Comparison of ENCODE assay signal across 19 cellular contexts in the genomic region with DNA sequence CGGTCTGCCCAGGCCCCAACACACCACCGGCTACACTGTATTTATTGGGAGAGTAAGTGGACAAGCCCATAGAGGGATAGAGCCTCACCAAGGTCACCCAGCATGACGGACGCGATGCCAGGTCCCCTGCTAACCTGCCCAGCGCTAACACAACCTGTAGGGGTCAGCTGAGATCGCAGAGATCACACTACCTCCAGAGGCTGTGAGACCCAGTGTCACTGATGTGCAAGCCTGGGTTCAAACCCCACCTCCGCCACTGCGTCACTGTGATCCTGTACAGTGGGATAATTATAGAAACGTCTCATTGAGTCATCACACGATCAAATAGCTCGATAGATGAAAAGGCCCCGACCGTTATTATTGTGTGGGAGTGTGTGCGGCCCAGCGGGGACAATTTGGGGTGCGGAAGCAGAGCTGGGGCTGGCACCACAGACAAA. TPM values are rescaled to one million over a fixed set of nuclear protein-coding genes. Genes with fewer than 3 reads are reported as not detected.
DNase-seq lines count a peak whose midpoint lies in the region; TF ChIP-seq lines count a peak whose summit lies in the region.
"Had no signal": no experiment of that assay in that cellular context is flagged by ENCODE, and none has a peak within 500 bp of the region (broad histone marks: within the 10 kb centered on the region; RNA-seq: fewer than 3 reads in every experiment).

No MANE protein-coding gene starts in this region.

- DNase-seq in DMS53 (lab: John Stamatoyannopoulos, UW) (peak; percentile 24), DMS53 treated with DMSO at 0.1 percent for 48 hours (lab: John Stamatoyannopoulos, UW; ENCODE audit: unreplicated experiment) (no peak), G401 (ENCODE audit: low spot score) (peak; percentile 46), WERI-Rb-1 (peak; percentile 39), neural crest cell (ENCODE audit: low read depth, low spot score) (no peak), vagina (ENCODE audit: extremely low spot score in 2 of 2) (no peak), DMS 273 (lab: John Stamatoyannopoulos, UW; ENCODE audit: unreplicated experiment) (no peak), NCI-H510A (lab: John Stamatoyannopoulos, UW) (no peak)
- DNase-seq: activated CD4-positive, alpha-beta T cell treated with anti-CD3 and anti-CD28 coated beads for 48 hours; activated T-cell treated with anti-CD3 and anti-CD28 coated beads, Interleukin-2, amount 50 U/mL, for 72 hours; amniotic stem cell; DND-41; effector memory CD8-positive, alpha-beta T cell; KG1; NCI-H1048; T-helper 9 cell; tibial artery had no signal

- TF ChIP-seq POLR2A in vagina (IDR thresholded peaks at IDR 0.05): no peak

- peaks cover 78% of the 10 kb centered on the region for H3K27me3 Mint-ChIP-seq in neural crest cell (ENCODE audit: low read depth)

- peaks cover 34% of the 10 kb centered on the region for H3K4me1 ChIP-seq in vagina

- in situ Hi-C loops in G401 (cut with HindIII; ENCODE audit: low sequenced_read_pairs): no loop called here

- H3K27ac Mint-ChIP-seq in neural crest cell (ENCODE audit: unreplicated experiment): peak overlapping the region; percentile 78
- H3K27ac Mint-ChIP-seq: activated T-cell treated with anti-CD3 and anti-CD28 coated beads, Interleukin-2, amount 50 U/mL, for 72 hours; effector memory CD8-positive, alpha-beta T cell had no signal

- H3K9me3 Mint-ChIP-seq in neural crest cell: no peaks in the 10 kb centered on the region
- H3K9me3 Mint-ChIP-seq: activated T-cell treated with anti-CD3 and anti-CD28 coated beads, Interleukin-2, amount 50 U/mL, for 72 hours; effector memory CD8-positive, alpha-beta T cell had no signal

- H3K4me3 Mint-ChIP-seq in neural crest cell: peak overlapping the region; percentile 65

- TF ChIP-seq CTCF in WERI-Rb-1 (IDR thresholded peaks at IDR 0.05; ENCODE audit: low read depth, low read length) (peak; percentile 59), neural crest cell (conservative IDR thresholded peaks at IDR 0.05) (no peak), vagina (IDR thresholded peaks at IDR 0.05) (no peak)

- H3K9me3 ChIP-seq in WERI-Rb-1 (ENCODE audit: severe bottlenecking): no peaks in the 10 kb centered on the region
- H3K9me3 ChIP-seq in vagina: no peaks in the 10 kb centered on the region
- H3K9me3 ChIP-seq: tibial artery had no signal

- no peaks in the 10 kb centered on the region for H3K36me3 Mint-ChIP-seq in neural crest cell (ENCODE audit: low read depth)

- no peaks in the 10 kb centered on the region for H3K36me3 ChIP-seq in WERI-Rb-1
- no peaks in the 10 kb centered on the region for H3K36me3 ChIP-seq in vagina
- H3K36me3 ChIP-seq: tibial artery had no signal

- H3K27me3 ChIP-seq in WERI-Rb-1 (ENCODE audit: insufficient read depth, low read depth, severe bottlenecking) (no peaks in the 10 kb centered on the region), vagina (no peaks in the 10 kb centered on the region)

- peaks cover 22% of the 10 kb centered on the region for H3K4me1 Mint-ChIP-seq in neural crest cell

- H3K4me3 ChIP-seq in WERI-Rb-1 (ENCODE audit: low read depth, low read length) (no peak overlapping the region), vagina (no peak overlapping the region)
- H3K4me3 ChIP-seq: smooth muscle cell, tibial artery had no signal

- H3K27ac ChIP-seq in WERI-Rb-1 (no peak overlapping the region), vagina (no peak overlapping the region)
- H3K27ac ChIP-seq: 22Rv1, tibial artery had no signal

- intact Hi-C loops in vagina (cut with DNase I): loop anchor here (5.0 kb wide), 1 partner anchor 57 kb away; no protein-coding TSS in a partner anchor

RNA-seq across cellular contexts. Expression of a gene that starts 10.6 kb away (rescaled TPM):
- 10.2 and 11.7 TPM in 2 replicates for total RNA-seq in G401 (2014; rRNA removed; shearing (Covaris generic))
- total RNA-seq in neural crest cell (0.73 and 1.4 TPM in 2 replicates), vagina (28.2 TPM)

RNA-seq across cellular contexts. Expression of a gene that starts 22.6 kb away (rescaled TPM):
- 292 and 378 TPM in 2 replicates for total RNA-seq in G401 (2014; rRNA removed; shearing (Covaris generic))
- total RNA-seq in neural crest cell (244 and 247 TPM in 2 replicates), vagina (451 TPM)

RNA-seq across cellular contexts. Expression of a gene that starts 54.5 kb away (rescaled TPM):
- 42.9 and 44.0 TPM in 2 replicates for total RNA-seq in G401 (2014; rRNA removed; shearing (Covaris generic))
- total RNA-seq in neural crest cell (40.6 and 42.5 TPM in 2 replicates), vagina (33.6 TPM)

Comparison
In these comparisons a context has a peak if more than half of its experiments do, and no peak if none do; other contexts are left out.
1. DNase-seq: peak in DMS53 (single experiment), G401 (single experiment) and WERI-Rb-1 (single experiment); none in DMS53 treated with DMSO at 0.1 percent for 48 hours (single experiment), neural crest cell (single experiment), vagina (0 of 2), DMS 273 (single experiment) and NCI-H510A (single experiment).